24 cellular contexts compared by ENCODE assay signal in genomic region chr7:21640150-21640549, GRCh38.
DNase-seq lines count a peak whose midpoint lies in the region; ATAC-seq and TF ChIP-seq lines count a peak whose summit lies in the region.
"Had no signal": no experiment of that assay in that cellular context is flagged by ENCODE, and none has a peak within 500 bp of the region (broad histone marks: within the 10 kb centered on the region; RNA-seq: fewer than 3 reads in every experiment).

No MANE protein-coding gene starts in this region.

- no peaks in the 10 kb centered on the region for H3K9me3 ChIP-seq in RWPE2 (ENCODE audit: severe bottlenecking)
- H3K9me3 ChIP-seq: A549; BLaER1 treated with 17β-estradiol and CSF1 and Interleukin-3, amounts not matched to agents 10 nM and 100 nM; SJSA1 had no signal

- TF ChIP-seq CTCF in 22Rv1 (IDR thresholded peaks at IDR 0.05) (no peak), RWPE2 (IDR thresholded peaks at IDR 0.05; ENCODE audit: poor library complexity, severe bottlenecking) (no peak)

- H3K4me3 Mint-ChIP-seq in naive thymus-derived CD8-positive, alpha-beta T cell, result no peak overlapping the region
- H3K4me3 Mint-ChIP-seq: CD4-positive, alpha-beta T cell had no signal

- H3K27me3 Mint-ChIP-seq in naive thymus-derived CD8-positive, alpha-beta T cell, result peaks cover 5 to 24% (median 12%) of the 10 kb centered on the region in 5 donors

- no peaks in the 10 kb centered on the region for H3K36me3 ChIP-seq in RWPE2 (ENCODE audit: low read depth)
- H3K36me3 ChIP-seq: BLaER1 treated with 17β-estradiol and CSF1 and Interleukin-3, amounts not matched to agents 10 nM and 100 nM; SJSA1 had no signal

- peaks cover 0 to 5% (median 0%) of the 10 kb centered on the region in 4 donors for H3K4me1 Mint-ChIP-seq in naive thymus-derived CD8-positive, alpha-beta T cell

- H3K27me3 ChIP-seq in RWPE2 (ENCODE audit: insufficient read depth, poor library complexity, severe bottlenecking), result no peaks in the 10 kb centered on the region
- H3K27me3 ChIP-seq: BLaER1 treated with 17β-estradiol and CSF1 and Interleukin-3, amounts not matched to agents 10 nM and 100 nM; SJSA1 had no signal

- no peak overlapping the region for H3K27ac Mint-ChIP-seq in naive thymus-derived CD8-positive, alpha-beta T cell
- H3K27ac Mint-ChIP-seq: CD4-positive, alpha-beta T cell had no signal

- peaks cover 8% of the 10 kb centered on the region for H3K4me1 ChIP-seq in RWPE2 (ENCODE audit: insufficient read depth, poor library complexity, severe bottlenecking)
- H3K4me1 ChIP-seq: BLaER1 treated with 17β-estradiol and CSF1 and Interleukin-3, amounts not matched to agents 10 nM and 100 nM had no signal

- no peaks in the 10 kb centered on the region for H3K36me3 Mint-ChIP-seq in naive thymus-derived CD8-positive, alpha-beta T cell

- POLR2A ChIA-PET in naive thymus-derived CD8-positive, alpha-beta T cell (lab: Charles Lee), result no interaction called here

- no peak overlapping the region for H3K4me3 ChIP-seq in RWPE2 (ENCODE audit: severe bottlenecking)
- H3K4me3 ChIP-seq: A549; BLaER1 treated with 17β-estradiol and CSF1 and Interleukin-3, amounts not matched to agents 10 nM and 100 nM; GM12878; SJSA1 had no signal

- H3K27ac ChIP-seq in 22Rv1 (peak overlapping the region; percentile 63), RWPE2 (ENCODE audit: poor library complexity, severe bottlenecking) (peak overlapping the region; percentile 21)
- H3K27ac ChIP-seq: A549; BLaER1 treated with 17β-estradiol and CSF1 and Interleukin-3, amounts not matched to agents 10 nM and 100 nM; SJSA1 had no signal

- H3K9me3 Mint-ChIP-seq in naive thymus-derived CD8-positive, alpha-beta T cell, result no peaks in the 10 kb centered on the region
- H3K9me3 Mint-ChIP-seq: CD4-positive, alpha-beta T cell had no signal

- ATAC-seq in RWPE2 (ENCODE audit: low read depth) (peak; percentile 72), HG03520 (IDR thresholded peaks at IDR 0.05; ENCODE audit: unreplicated experiment) (no peak), GM18517 (IDR thresholded peaks at IDR 0.05; ENCODE audit: unreplicated experiment) (no peak)
- ATAC-seq in naive thymus-derived CD8-positive, alpha-beta T cell, result no peak
- ATAC-seq: A549, GM12878, HCT116, HepG2 had no signal

- DNase-seq in ELR (ENCODE audit: low read depth) (peak; percentile 2), NCI-H146 treated with DMSO at 0.1 percent for 48 hours (lab: John Stamatoyannopoulos, UW; ENCODE audit: unreplicated experiment) (peak; percentile 32), RWPE2 (ENCODE audit: low spot score) (no peak), cerebellar cortex (ENCODE audit: low spot score) (no peak)
- no peak for DNase-seq in naive thymus-derived CD8-positive, alpha-beta T cell
- DNase-seq: AML-193; CD4-positive, alpha-beta T cell; GDM1; Kasumi-1; MV-4-11; NCI-H1105; NCI-H1694 treated with DMSO at 0.1 percent for 48 hours; NCI-H446 treated with DMSO at 0.1 percent for 48 hours; NCI-H526; Right ventricle myocardium superior had no signal

Comparison
In these comparisons a context has a peak if more than half of its experiments do, and no peak if none do; other contexts are left out.
1. DNase-seq: peak in ELR (single experiment) and NCI-H146 treated with DMSO at 0.1 percent for 48 hours (single experiment); none in RWPE2 (single experiment), naive thymus-derived CD8-positive, alpha-beta T cell (0 of 10) and cerebellar cortex (single experiment).